In the genomic region with DNA sequence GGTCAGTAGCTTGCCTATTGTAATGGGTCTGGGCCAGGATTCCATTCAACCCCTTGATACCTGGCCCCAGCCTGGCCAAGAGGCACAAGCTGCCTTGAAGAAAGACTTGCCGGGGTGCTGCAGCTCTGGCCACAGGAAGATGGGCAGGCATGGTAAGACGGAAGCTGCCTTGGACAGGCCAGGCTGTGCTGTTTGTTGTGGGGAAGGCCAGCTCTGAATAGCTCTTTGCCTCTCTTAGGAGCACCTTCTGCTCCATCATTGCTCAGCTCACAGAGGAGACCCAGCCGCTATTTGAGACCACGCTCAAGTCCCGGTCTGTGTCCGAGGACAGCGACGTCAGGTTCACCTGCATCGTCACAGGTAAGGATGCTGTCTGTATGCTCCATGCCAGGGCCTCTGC, we compare ENCODE assay signal across 25 cellular contexts. TPM values are rescaled to one million over a fixed set of nuclear protein-coding genes. Genes with fewer than 3 reads are reported as not detected.
"Had no signal": no experiment of that assay in that cellular context is flagged by ENCODE, and none has a peak within 500 bp of the region (broad histone marks: within the 10 kb centered on the region; RNA-seq: fewer than 3 reads in every experiment).

No MANE protein-coding gene starts in this region.

- H3K36me3 ChIP-seq: breast epithelium, left lung, neutrophil, suprapubic skin, tibial nerve, upper lobe of right lung had no signal

- H3K27ac Mint-ChIP-seq: nephron progenitor cell had no signal

- H3K9me3 Mint-ChIP-seq: nephron progenitor cell had no signal

- H3K4me3 ChIP-seq: breast epithelium, dorsolateral prefrontal cortex, esophagus muscularis mucosa, left lung, lung, smooth muscle cell, suprapubic skin, tibial nerve, upper lobe of right lung had no signal

- H3K27ac ChIP-seq: breast epithelium, dorsolateral prefrontal cortex, epithelial cell of prostate, left lung, neutrophil, suprapubic skin, upper lobe of right lung had no signal

- H3K9me3 ChIP-seq: breast epithelium, esophagus muscularis mucosa, left lung, neutrophil, suprapubic skin, tibial nerve, upper lobe of right lung had no signal

- DNase-seq: central memory CD4-positive, alpha-beta T cell; cortex of kidney; dorsolateral prefrontal cortex; effector CD8-positive, alpha-beta T cell; hippocampal formation; kidney glomerular epithelial cell; mesenchymal stem cell; midbrain; nephron progenitor cell; stimulated activated CD4-positive, alpha-beta T cell treated with anti-CD3 and anti-CD28 coated beads, Interleukin-2, amount 100 ng/mL, for 48 hours; stimulated activated naive CD4-positive, alpha-beta T cell treated with Interleukin-2 at 50 U/mL for 16 hours; upper lobe of right lung had no signal

- H3K4me2 ChIP-seq: smooth muscle cell had no signal

- H3K27me3 ChIP-seq: breast epithelium, dorsolateral prefrontal cortex, esophagus muscularis mucosa, left lung, neutrophil, suprapubic skin, tibial nerve, upper lobe of right lung had no signal

- H3K4me3 Mint-ChIP-seq: nephron progenitor cell had no signal

RNA-seq across cellular contexts. Expression of a gene that starts 57.2 kb away (rescaled TPM):
- total RNA-seq: chondrocyte, fibroblast of villous mesenchyme, left lung, osteoblast, pulmonary artery endothelial cell, smooth muscle cell, suprapubic skin, upper lobe of right lung had no signal
- polyA plus RNA-seq: lung had no signal
